Comparison of ENCODE assay signal across 9 cellular contexts in genomic region chr4:138243369-138243768, GRCh38. TPM values are rescaled to one million over a fixed set of nuclear protein-coding genes. Genes with fewer than 3 reads are reported as not detected.
DNase-seq lines count a peak whose midpoint lies in the region; ATAC-seq and TF ChIP-seq lines count a peak whose summit lies in the region.
"Had no signal": no experiment of that assay in that cellular context is flagged by ENCODE, and none has a peak within 500 bp of the region (broad histone marks: within the 10 kb centered on the region; RNA-seq: fewer than 3 reads in every experiment).

No MANE protein-coding gene starts in this region.

- peak overlapping the region; percentile 34 for H3K27ac ChIP-seq in CD8-positive, alpha-beta memory T cell (ENCODE audit: low read depth, low read length)
- no peak overlapping the region for H3K27ac ChIP-seq in HEK293 (ENCODE audit: extremely low read depth, low read depth, low read length)
- H3K27ac ChIP-seq in OCI-LY7 (ENCODE audit: low read depth, low read length, poor library complexity, severe bottlenecking): no peak overlapping the region
- peak overlapping the region; percentile 86 for H3K27ac ChIP-seq in foreskin keratinocyte

- no TSS peak for BruUV-seq in OCI-LY7 (replicated peaks; lab: Mats Ljungman, UMichigan)

- no peak for TF ChIP-seq CTCF in HEK293 (tag by site-specific recombination; IDR thresholded peaks at IDR 0.05)
- no peak for TF ChIP-seq CTCF in OCI-LY7 (conservative IDR thresholded peaks at IDR 0.05; ENCODE audit: low read length)
- TF ChIP-seq CTCF in foreskin keratinocyte (conservative IDR thresholded peaks at IDR 0.05): no peak

- H3K79me2 ChIP-seq in OCI-LY7 (ENCODE audit: insufficient read depth, low read depth, low read length): peaks cover 36% of the 10 kb centered on the region

- no peak overlapping the region for H3K4me3 ChIP-seq in CD8-positive, alpha-beta memory T cell (ENCODE audit: low read length)
- H3K4me3 ChIP-seq in HEK293 (ENCODE audit: low read depth, low read length) (no peak overlapping the region), OCI-LY7 (ENCODE audit: low read depth, low read length, poor library complexity, severe bottlenecking) (no peak overlapping the region)

- DNase-seq in CD8-positive, alpha-beta memory T cell: no peak
- DNase-seq in OCI-LY7 (ENCODE audit: low spot score): no peak
- no peak for DNase-seq in foreskin keratinocyte
- DNase-seq in activated CD4-positive, alpha-beta T cell treated with anti-CD3 and anti-CD28 coated beads, Interleukin-2, amount 50 U/mL, for 48 hours: no peak
- DNase-seq in inferior parietal cortex (ENCODE audit: extremely low spot score): no peak
- DNase-seq in mucosa of gallbladder (ENCODE audit: low spot score): no peak
- DNase-seq: heart right ventricle had no signal

- H3K4me3 Mint-ChIP-seq in CD8-positive, alpha-beta memory T cell: no peak overlapping the region

- ATAC-seq in foreskin keratinocyte: no peak
- no peak for ATAC-seq in GM19023 (IDR thresholded peaks at IDR 0.05; ENCODE audit: unreplicated experiment)
- ATAC-seq: heart right ventricle had no signal

- no peaks in the 10 kb centered on the region for H3K27me3 ChIP-seq in CD8-positive, alpha-beta memory T cell (ENCODE audit: insufficient read depth, low read length, poor library complexity, severe bottlenecking)
- H3K27me3 ChIP-seq in foreskin keratinocyte: no peaks in the 10 kb centered on the region
- H3K27me3 ChIP-seq: heart right ventricle had no signal

- H3K36me3 ChIP-seq in CD8-positive, alpha-beta memory T cell (ENCODE audit: insufficient read depth, low read length): no peaks in the 10 kb centered on the region
- no peaks in the 10 kb centered on the region for H3K36me3 ChIP-seq in HEK293 (ENCODE audit: control insufficient read depth in 2 of 2, insufficient read depth in 1 of 2, low read length in 2 of 2)
- H3K36me3 ChIP-seq in OCI-LY7 (ENCODE audit: insufficient read depth, low read length): no peaks in the 10 kb centered on the region; the same call in 1 of the 2 replicates
- H3K36me3 ChIP-seq: heart right ventricle had no signal

- H3K27me3 Mint-ChIP-seq in CD8-positive, alpha-beta memory T cell: no peaks in the 10 kb centered on the region

- H4K20me1 ChIP-seq in OCI-LY7 (ENCODE audit: insufficient read depth, low read length): no peaks in the 10 kb centered on the region

- no peaks in the 10 kb centered on the region for H3K9me3 ChIP-seq in CD8-positive, alpha-beta memory T cell (ENCODE audit: low read length)
- H3K9me3 ChIP-seq in HEK293 (ENCODE audit: control insufficient read depth, insufficient read depth, low read depth, low read length): no peaks in the 10 kb centered on the region
- 0 out of 2 replicates have a peak, but pooled peaks cover 2% of the 10 kb centered on the region for H3K9me3 ChIP-seq in OCI-LY7 (ENCODE audit: low read length)
- H3K9me3 ChIP-seq: heart right ventricle had no signal

- no peaks in the 10 kb centered on the region for H3K36me3 Mint-ChIP-seq in CD8-positive, alpha-beta memory T cell

- H3K4me2 ChIP-seq in OCI-LY7 (ENCODE audit: low read length): peak overlapping the region; percentile 31; the same call in 1 of the 2 replicates

- H3K4me1 Mint-ChIP-seq in CD8-positive, alpha-beta memory T cell: peaks cover 8 to 12% (median 8%) of the 10 kb centered on the region in 3 donors

- H3K4me1 ChIP-seq in CD8-positive, alpha-beta memory T cell (ENCODE audit: insufficient read depth, low read length): peaks cover 7% of the 10 kb centered on the region
- H3K4me1 ChIP-seq in HEK293 (ENCODE audit: control insufficient read depth, insufficient read depth, low read length): no peaks in the 10 kb centered on the region
- peaks cover 22% of the 10 kb centered on the region for H3K4me1 ChIP-seq in OCI-LY7 (ENCODE audit: insufficient read depth, low read length, poor library complexity, severe bottlenecking)
- H3K4me1 ChIP-seq in foreskin keratinocyte: peaks cover 7% of the 10 kb centered on the region

- no peaks in the 10 kb centered on the region for H3K9me2 ChIP-seq in OCI-LY7 (ENCODE audit: insufficient read depth, low read length)

- POLR2A ChIA-PET in CD8-positive, alpha-beta memory T cell (lab: Charles Lee): no interaction called here
- POLR2A ChIA-PET in HEK293 (lab: Yijun Ruan, JAX): no interaction called here
- POLR2A ChIA-PET in OCI-LY7 (lab: Charles Lee): interaction anchor here (0.6 to 4.6 kb wide), 14 partner anchors 7 to 370 kb away, joined by 3 to 46 read pairs (median 3); no protein-coding TSS in a partner anchor

- H3K9me3 Mint-ChIP-seq in CD8-positive, alpha-beta memory T cell: peaks cover 0 to 5% (median 4%) of the 10 kb centered on the region in 5 donors

- peak overlapping the region; percentile 98 for H2AFZ ChIP-seq in OCI-LY7 (ENCODE audit: low read length)

- intact Hi-C loops in OCI-LY7 (cut with micrococcal nuclease; ENCODE audit: unreplicated experiment): loop anchor here (2.0 to 10.0 kb wide), 3 partner anchors 21 to 1211 kb away; partner anchors contain the start of gene RAB33B

- CTCF ChIA-PET in CD8-positive, alpha-beta memory T cell (lab: Charles Lee): no interaction called here
- CTCF ChIA-PET in HEK293 (lab: Yijun Ruan, JAX): interaction anchor here (0.6 to 1.2 kb wide), 2 partner anchors 153 to 865 kb away, joined by 3 read pairs; no protein-coding TSS in a partner anchor
- CTCF ChIA-PET in OCI-LY7 (lab: Charles Lee; ENCODE audit: unreplicated experiment): interaction anchor here (0.8 kb wide), 1 partner anchor 53 kb away, joined by 3 read pairs; no protein-coding TSS in a partner anchor

- no peak overlapping the region for H3K27ac Mint-ChIP-seq in CD8-positive, alpha-beta memory T cell

TF ChIP-seq in HEK293, 187 proteins besides CTCF, POLR2A, EP300 and RAD21 (continues in another document):
- TF ChIP-seq ZNF391 (tag by site-specific recombination; IDR thresholded peaks at IDR 0.05; ENCODE audit: borderline replicate concordance, low read depth) (no peak), YY1 (tag by site-specific recombination; IDR thresholded peaks at IDR 0.05) (no peak), BCL11B (tag by site-specific recombination; IDR thresholded peaks at IDR 0.05; ENCODE audit: low read depth) (no peak), PRDM6 (tag by site-specific recombination; IDR thresholded peaks at IDR 0.05) (peak; percentile 34), ZNF513 (tag by site-specific recombination; IDR thresholded peaks at IDR 0.05) (no peak), SP7 (tag by site-specific recombination; IDR thresholded peaks at IDR 0.05) (0 out of 2 replicates have a peak, but pooled peaks have one; percentile 27), ZNF843 (tag by site-specific recombination; IDR thresholded peaks at IDR 0.05) (peak; percentile 71), WT1 (tag by site-specific recombination; IDR thresholded peaks at IDR 0.05) (peak; percentile 74), MZF1 (tag by site-specific recombination; IDR thresholded peaks at IDR 0.05; ENCODE audit: borderline replicate concordance) (no peak), ZNF341 (tag by site-specific recombination; IDR thresholded peaks at IDR 0.05; ENCODE audit: low read depth) (no peak), KLF9 (tag by site-specific recombination; IDR thresholded peaks at IDR 0.05; ENCODE audit: low read depth) (no peak), FEZF1 (tag by site-specific recombination; IDR thresholded peaks at IDR 0.05) (peak; percentile 98), OSR2 (tag by site-specific recombination; IDR thresholded peaks at IDR 0.05) (peak; percentile 79), ZFP69B (tag by site-specific recombination; IDR thresholded peaks at IDR 0.05) (no peak)

RNA-seq across cellular contexts. Expression of gene SLC7A11, which starts 1.2 kb away (rescaled TPM):
- 1 to 10 TPM in 1 of 2 experiments, under 1 TPM in 1; 0.77 to 1.5 TPM for total RNA-seq in CD8-positive, alpha-beta memory T cell
- not detected for polyA plus RNA-seq in CD8-positive, alpha-beta memory T cell
- total RNA-seq in OCI-LY7 (2014; rRNA removed; shearing (Covaris generic)): 5.2 and 5.7 TPM in 2 replicates
- 16.7 and 18.1 TPM in 2 replicates for total RNA-seq in OCI-LY7 (2022)
- 14.3 and 29.3 TPM in 2 replicates for total RNA-seq in foreskin keratinocyte
- 2.7 and 4.7 TPM in 2 replicates for polyA plus RNA-seq in foreskin keratinocyte
- total RNA-seq in mucosa of gallbladder: 0.75 TPM

Comparison
In these comparisons a context has a peak if more than half of its experiments do, and no peak if none do; other contexts are left out.
1. H3K27ac ChIP-seq: peak in CD8-positive, alpha-beta memory T cell (single experiment) and foreskin keratinocyte (single experiment); none in HEK293 (single experiment) and OCI-LY7 (single experiment).